Comparison of ENCODE assay signal across 1 cellular context in genomic region chr2:54274781-54275242, GRCh38.
A peak's percentile ranks its signal among the peaks of the same experiment; 100 is the strongest.
TF ChIP-seq lines count a peak whose summit lies in the region.

No MANE protein-coding gene starts in this region.

TF ChIP-seq in K562, 482 proteins besides CTCF, POLR2A, EP300 and RAD21 (continued from another document):
- TF ChIP-seq AFF1 (IDR thresholded peaks at IDR 0.05; ENCODE audit: low read depth in 1 of 2, partially characterized antibody in 2 of 2) (no peak), NR2C2 (CRISPR knock-in tag; IDR thresholded peaks at IDR 0.05) (no peak), NR2C2 (tag; IDR thresholded peaks at IDR 0.05) (peak; percentile 39; the same call in 1 of the 2 replicates), MYC (IDR thresholded peaks at IDR 0.05; ENCODE audit: low read depth, low read length) (peak; percentile 69), MYC (CRISPR knock-in tag; IDR thresholded peaks at IDR 0.05; ENCODE audit: borderline replicate concordance, low read depth) (no peak), ZMIZ1 (IDR thresholded peaks at IDR 0.05; ENCODE audit: low read depth in 2 of 2, low read length in 2 of 2) (no peak), RBM22 (IDR thresholded peaks at IDR 0.05; ENCODE audit: low read depth, low read length, poor library complexity, severe bottlenecking) (no peak), ATF7 (IDR thresholded peaks at IDR 0.05) (peak; percentile 83), ZNF263 (CRISPR knock-in tag; IDR thresholded peaks at IDR 0.05; ENCODE audit: borderline replicate concordance) (no peak), ELK3 (CRISPR knock-in tag; IDR thresholded peaks at IDR 0.05) (no peak)
- TF ChIP-seq, protein P1, sequence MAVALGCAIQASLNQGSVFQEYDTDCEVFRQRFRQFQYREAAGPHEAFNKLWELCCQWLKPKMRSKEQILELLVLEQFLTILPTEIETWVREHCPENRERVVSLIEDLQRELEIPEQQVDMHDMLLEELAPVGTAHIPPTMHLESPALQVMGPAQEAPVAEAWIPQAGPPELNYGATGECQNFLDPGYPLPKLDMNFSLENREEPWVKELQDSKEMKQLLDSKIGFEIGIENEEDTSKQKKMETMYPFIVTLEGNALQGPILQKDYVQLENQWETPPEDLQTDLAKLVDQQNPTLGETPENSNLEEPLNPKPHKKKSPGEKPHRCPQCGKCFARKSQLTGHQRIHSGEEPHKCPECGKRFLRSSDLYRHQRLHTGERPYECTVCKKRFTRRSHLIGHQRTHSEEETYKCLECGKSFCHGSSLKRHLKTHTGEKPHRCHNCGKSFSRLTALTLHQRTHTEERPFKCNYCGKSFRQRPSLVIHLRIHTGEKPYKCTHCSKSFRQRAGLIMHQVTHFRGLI (CRISPR knock-in tag; IDR thresholded peaks at IDR 0.05), result no peak
- TF ChIP-seq, protein P2, sequence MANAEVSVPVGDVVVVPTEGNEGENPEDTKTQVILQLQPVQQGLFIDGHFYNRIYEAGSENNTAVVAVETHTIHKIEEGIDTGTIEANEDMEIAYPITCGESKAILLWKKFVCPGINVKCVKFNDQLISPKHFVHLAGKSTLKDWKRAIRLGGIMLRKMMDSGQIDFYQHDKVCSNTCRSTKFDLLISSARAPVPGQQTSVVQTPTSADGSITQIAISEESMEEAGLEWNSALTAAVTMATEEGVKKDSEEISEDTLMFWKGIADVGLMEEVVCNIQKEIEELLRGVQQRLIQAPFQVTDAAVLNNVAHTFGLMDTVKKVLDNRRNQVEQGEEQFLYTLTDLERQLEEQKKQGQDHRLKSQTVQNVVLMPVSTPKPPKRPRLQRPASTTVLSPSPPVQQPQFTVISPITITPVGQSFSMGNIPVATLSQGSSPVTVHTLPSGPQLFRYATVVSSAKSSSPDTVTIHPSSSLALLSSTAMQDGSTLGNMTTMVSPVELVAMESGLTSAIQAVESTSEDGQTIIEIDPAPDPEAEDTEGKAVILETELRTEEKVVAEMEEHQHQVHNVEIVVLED (CRISPR knock-in tag; IDR thresholded peaks at IDR 0.05), result 0 out of 2 replicates have a peak, but pooled peaks have one; percentile 15
- TF ChIP-seq, protein P3, sequence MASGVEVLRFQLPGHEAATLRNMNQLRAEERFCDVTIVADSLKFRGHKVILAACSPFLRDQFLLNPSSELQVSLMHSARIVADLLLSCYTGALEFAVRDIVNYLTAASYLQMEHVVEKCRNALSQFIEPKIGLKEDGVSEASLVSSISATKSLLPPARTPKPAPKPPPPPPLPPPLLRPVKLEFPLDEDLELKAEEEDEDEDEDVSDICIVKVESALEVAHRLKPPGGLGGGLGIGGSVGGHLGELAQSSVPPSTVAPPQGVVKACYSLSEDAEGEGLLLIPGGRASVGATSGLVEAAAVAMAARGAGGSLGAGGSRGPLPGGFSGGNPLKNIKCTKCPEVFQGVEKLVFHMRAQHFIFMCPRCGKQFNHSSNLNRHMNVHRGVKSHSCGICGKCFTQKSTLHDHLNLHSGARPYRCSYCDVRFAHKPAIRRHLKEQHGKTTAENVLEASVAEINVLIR (CRISPR knock-in tag; IDR thresholded peaks at IDR 0.05), result no peak
- TF ChIP-seq, protein P4, sequence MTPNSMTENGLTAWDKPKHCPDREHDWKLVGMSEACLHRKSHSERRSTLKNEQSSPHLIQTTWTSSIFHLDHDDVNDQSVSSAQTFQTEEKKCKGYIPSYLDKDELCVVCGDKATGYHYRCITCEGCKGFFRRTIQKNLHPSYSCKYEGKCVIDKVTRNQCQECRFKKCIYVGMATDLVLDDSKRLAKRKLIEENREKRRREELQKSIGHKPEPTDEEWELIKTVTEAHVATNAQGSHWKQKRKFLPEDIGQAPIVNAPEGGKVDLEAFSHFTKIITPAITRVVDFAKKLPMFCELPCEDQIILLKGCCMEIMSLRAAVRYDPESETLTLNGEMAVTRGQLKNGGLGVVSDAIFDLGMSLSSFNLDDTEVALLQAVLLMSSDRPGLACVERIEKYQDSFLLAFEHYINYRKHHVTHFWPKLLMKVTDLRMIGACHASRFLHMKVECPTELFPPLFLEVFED (CRISPR knock-in tag; conservative IDR thresholded peaks at IDR 0.05), result no peak
